In the genomic region with DNA sequence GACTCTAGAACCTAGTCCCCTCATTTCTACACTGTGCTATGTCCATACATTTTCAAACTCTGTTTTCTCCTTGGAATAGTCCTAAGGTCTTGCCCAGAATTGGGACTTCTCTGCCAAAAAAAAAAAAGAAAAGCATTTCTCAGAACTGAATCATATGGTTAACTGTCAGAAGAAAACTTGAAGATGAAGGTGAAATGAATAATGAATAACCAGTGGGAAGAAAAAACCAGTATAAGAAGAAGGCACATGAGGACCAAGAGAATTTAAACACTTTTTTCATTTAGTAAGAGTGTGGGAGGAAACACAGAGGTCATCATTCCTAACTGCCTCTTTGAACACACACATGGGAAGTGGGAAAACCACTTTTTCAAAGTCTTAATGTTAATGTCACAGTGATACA, we compare ENCODE assay signal across 17 cellular contexts.
DNase-seq lines count a peak whose midpoint lies in the region; ATAC-seq and TF ChIP-seq lines count a peak whose summit lies in the region.
"Had no signal": no experiment of that assay in that cellular context is flagged by ENCODE, and none has a peak within 500 bp of the region (broad histone marks: within the 10 kb centered on the region; RNA-seq: fewer than 3 reads in every experiment).

No MANE protein-coding gene starts in this region.

- no peak overlapping the region for H3K56ac ChIP-seq in IMR-90 (ENCODE audit: extremely low read depth, insufficient read depth, low read length)

- CTCF ChIA-PET in IMR-90 (lab: Yijun Ruan, JAX): no interaction called here

- no peaks in the 10 kb centered on the region for H3K9me3 ChIP-seq in IMR-90 (ENCODE audit: control insufficient read depth, insufficient read depth, low read length)
- H3K9me3 ChIP-seq: SJSA1 had no signal

- H2AK9ac ChIP-seq in IMR-90 (replicated peaks; ENCODE audit: low read depth, low read length, poor library complexity): no peak overlapping the region

- no peak for TF ChIP-seq POLR2A in IMR-90 (IDR thresholded peaks at IDR 0.05; ENCODE audit: low read depth, low read length)

- H3K27ac ChIP-seq in IMR-90 (ENCODE audit: insufficient read depth, low read length): no peak overlapping the region
- H3K27ac ChIP-seq: C4-2B, PC-9, SJSA1 had no signal

- H2BK120ac ChIP-seq in IMR-90 (ENCODE audit: low read depth, low read length): no peak overlapping the region

- DNase-seq in EH (ENCODE audit: low read depth) (peak; percentile 68), IMR-90 (peak; percentile 45), astrocyte of the hippocampus (ENCODE audit: low read depth, low spot score) (peak; percentile 14), kidney tubule cell (ENCODE audit: low spot score) (peak; percentile 45), GM10266 (ENCODE audit: extremely low spot score) (no peak), DMS153 (lab: John Stamatoyannopoulos, UW) (no peak)
- DNase-seq: Kasumi-1, NCI-H1105 treated with DMSO at 0.1 percent for 48 hours, NCI-H187 treated with DMSO at 0.1 percent for 48 hours, NCI-H2171 treated with DMSO at 0.1 percent for 48 hours, NCI-H774, PC-9 had no signal

- POLR2A ChIA-PET in IMR-90 (lab: Charles Lee; ENCODE audit: unreplicated experiment): no interaction called here

- no peak overlapping the region for H2AFZ ChIP-seq in IMR-90 (replicated peaks; ENCODE audit: low read length, poor library complexity)
- H2AFZ ChIP-seq: PC-9 had no signal

- H3K79me1 ChIP-seq in IMR-90 (ENCODE audit: low read depth in 1 of 2, low read length in 2 of 2): no peaks in the 10 kb centered on the region

- no peaks in the 10 kb centered on the region for H4K20me1 ChIP-seq in IMR-90 (ENCODE audit: insufficient read depth, low read length)

- no peaks in the 10 kb centered on the region for H3K36me3 ChIP-seq in IMR-90 (ENCODE audit: control insufficient read depth, insufficient read depth, low read length)
- H3K36me3 ChIP-seq: SJSA1 had no signal

- H3K18ac ChIP-seq in IMR-90 (ENCODE audit: low read depth, low read length): no peak overlapping the region

- no peaks in the 10 kb centered on the region for H3K27me3 ChIP-seq in IMR-90 (ENCODE audit: control insufficient read depth, insufficient read depth, low read length)
- H3K27me3 ChIP-seq: SJSA1 had no signal

- H3K4me2 ChIP-seq in IMR-90 (ENCODE audit: low read depth, low read length): no peak overlapping the region
- H3K4me2 ChIP-seq: PC-9 had no signal

- H4K91ac ChIP-seq in IMR-90 (ENCODE audit: insufficient read depth, low read depth, low read length): no peak overlapping the region

- no peak overlapping the region for H4K5ac ChIP-seq in IMR-90 (ENCODE audit: low read depth, low read length)

- no peak for TF ChIP-seq RAD21 in IMR-90 (IDR thresholded peaks at IDR 0.05; ENCODE audit: low read length)

- no peak overlapping the region for H3K14ac ChIP-seq in IMR-90 (replicated peaks; ENCODE audit: low read depth, low read length)

- no peaks in the 10 kb centered on the region for H3K4me1 ChIP-seq in IMR-90 (ENCODE audit: control insufficient read depth, insufficient read depth, low read length)
- H3K4me1 ChIP-seq: SJSA1 had no signal

- in situ Hi-C loops in IMR-90 (cut with MboI; ENCODE audit: low sequenced_read_pairs): no loop called here

- H3K4ac ChIP-seq in IMR-90 (ENCODE audit: low read depth, low read length): no peak overlapping the region

- dilution Hi-C loops in IMR-90 (cut with HindIII; ENCODE audit: low sequenced_read_pairs, unreplicated experiment): no loop called here

- H2BK15ac ChIP-seq in IMR-90 (ENCODE audit: low read depth, low read length): no peak overlapping the region

- H4K8ac ChIP-seq in IMR-90 (ENCODE audit: low read depth in 2 of 2, low read length in 2 of 2): no peak overlapping the region

- no peak overlapping the region for H2BK20ac ChIP-seq in IMR-90 (ENCODE audit: low read depth, low read length)

- TF ChIP-seq CTCF in IMR-90 (conservative IDR thresholded peaks at IDR 0.05; ENCODE audit: low read depth, low read length) (no peak), GM10266 (IDR thresholded peaks at IDR 0.05; ENCODE audit: control insufficient read depth, insufficient read depth, low read depth, missing control alignments) (no peak)

- no peak overlapping the region for H2BK5ac ChIP-seq in IMR-90 (ENCODE audit: low read depth, low read length, poor library complexity, severe bottlenecking)

- H3K9me1 ChIP-seq in IMR-90 (ENCODE audit: insufficient read depth, low read length): 0 out of 2 replicates have a peak, but pooled peaks cover 3% of the 10 kb centered on the region

- no peak overlapping the region for H3K23ac ChIP-seq in IMR-90 (ENCODE audit: low read depth, low read length)

- no peak for ATAC-seq in IMR-90 (ENCODE audit: low read depth)
- ATAC-seq in HG02938 (IDR thresholded peaks at IDR 0.05; ENCODE audit: unreplicated experiment): no peak
- ATAC-seq in HG02884 (IDR thresholded peaks at IDR 0.05; ENCODE audit: unreplicated experiment): no peak
- ATAC-seq: HCT116 had no signal

- no TSS peak for BruUV-seq in IMR-90 (replicated peaks; lab: Mats Ljungman, UMichigan)

- intact Hi-C loops in IMR-90 (cut with micrococcal nuclease): no loop called here

- no peak overlapping the region for H3K4me3 ChIP-seq in IMR-90 (ENCODE audit: insufficient read depth, low read depth, low read length)
- H3K4me3 ChIP-seq: PC-9, SJSA1 had no signal

- no peak overlapping the region for H2AK5ac ChIP-seq in IMR-90 (ENCODE audit: low read depth, low read length)

- H3K9ac ChIP-seq in IMR-90 (ENCODE audit: low read depth, low read length): no peak overlapping the region

TF ChIP-seq in IMR-90, 13 proteins besides CTCF, POLR2A, EP300 and RAD21:
- TF ChIP-seq MXI1 (IDR thresholded peaks at IDR 0.05; ENCODE audit: borderline replicate concordance, low read depth, low read length): no peak
- TF ChIP-seq BHLHE40 (IDR thresholded peaks at IDR 0.05; ENCODE audit: low read depth, low read length): peak; percentile 24; the same call in 1 of the 2 replicates
- TF ChIP-seq, protein P1, sequence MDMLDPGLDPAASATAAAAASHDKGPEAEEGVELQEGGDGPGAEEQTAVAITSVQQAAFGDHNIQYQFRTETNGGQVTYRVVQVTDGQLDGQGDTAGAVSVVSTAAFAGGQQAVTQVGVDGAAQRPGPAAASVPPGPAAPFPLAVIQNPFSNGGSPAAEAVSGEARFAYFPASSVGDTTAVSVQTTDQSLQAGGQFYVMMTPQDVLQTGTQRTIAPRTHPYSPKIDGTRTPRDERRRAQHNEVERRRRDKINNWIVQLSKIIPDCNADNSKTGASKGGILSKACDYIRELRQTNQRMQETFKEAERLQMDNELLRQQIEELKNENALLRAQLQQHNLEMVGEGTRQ (IDR thresholded peaks at IDR 0.05; ENCODE audit: low read depth, low read length): no peak

Comparison
In these comparisons a context has a peak if more than half of its experiments do, and no peak if none do; other contexts are left out.
1. DNase-seq: peak in EH (single experiment), IMR-90 (single experiment), astrocyte of the hippocampus (single experiment) and kidney tubule cell (single experiment); none in GM10266 (single experiment) and DMS153 (single experiment).